In the genomic region with DNA sequence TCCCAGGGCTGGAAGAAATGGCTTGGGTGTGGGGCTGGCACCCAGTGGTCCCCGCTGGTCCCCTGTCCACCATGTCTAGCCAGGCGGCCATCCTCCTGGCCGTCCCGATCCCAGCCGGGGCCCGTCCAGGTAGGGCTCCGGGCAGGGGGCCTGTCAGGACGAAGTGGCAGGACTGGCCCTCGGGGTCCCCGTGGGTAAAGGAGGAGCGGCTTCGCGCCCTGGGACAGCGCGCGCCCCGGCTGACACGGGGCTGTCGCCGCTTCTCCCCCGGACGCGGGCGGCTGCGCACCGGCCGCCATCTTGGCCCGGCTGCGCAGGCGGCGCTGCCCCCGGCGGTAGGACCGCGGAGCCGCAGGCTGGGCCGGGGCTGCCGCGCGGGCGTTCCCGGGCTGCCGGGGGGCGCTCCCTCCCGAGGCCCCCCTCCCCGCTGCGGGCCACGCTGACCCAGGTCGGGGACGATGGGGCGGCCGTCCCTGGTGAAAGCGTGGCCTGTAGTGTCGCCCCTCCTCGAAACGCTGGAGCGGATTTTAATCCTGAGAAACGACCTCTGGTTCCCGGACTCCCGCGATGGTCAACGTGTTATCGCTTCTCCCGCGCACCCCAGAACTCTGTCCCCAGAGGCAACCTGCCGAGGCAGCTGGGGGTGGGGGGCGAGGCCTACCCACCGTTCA, we compare ENCODE assay signal across 8 cellular contexts.
DNase-seq lines count a peak whose midpoint lies in the region; ATAC-seq and TF ChIP-seq lines count a peak whose summit lies in the region.

No MANE protein-coding gene starts in this region.

- H3K9me3 ChIP-seq in left ventricle myocardium inferior (replicated peaks) (no peaks in the 10 kb centered on the region), psoas muscle (no peaks in the 10 kb centered on the region)

- peak overlapping the region; percentile 81 for H3K27ac ChIP-seq in left ventricle myocardium inferior (replicated peaks)
- peak overlapping the region; percentile 78 for H3K27ac ChIP-seq in psoas muscle

- peak; percentile 60 to 74 (median 68) for ATAC-seq in psoas muscle
- no peak for ATAC-seq in GM21390 (IDR thresholded peaks at IDR 0.05; ENCODE audit: unreplicated experiment)
- ATAC-seq in GM21723 (IDR thresholded peaks at IDR 0.05; ENCODE audit: unreplicated experiment): no peak

- intact Hi-C loops in left ventricle myocardium inferior (cut with micrococcal nuclease) (no loop called here), psoas muscle (cut with DNase I) (loop anchor here (5.0 to 10.0 kb wide), 3 partner anchors 143 to 346 kb away; no protein-coding TSS in a partner anchor)

- peak overlapping the region; percentile 63 for H3K27ac Mint-ChIP-seq in HFFc6
- no peak overlapping the region for H3K27ac Mint-ChIP-seq in activated naive CD4-positive, alpha-beta T cell treated with anti-CD3 and anti-CD28 coated beads, Interleukin-2, amount 10 ng/mL, durations not matched to agents 7 days and 5 days

- peaks cover 4% of the 10 kb centered on the region for H3K27me3 Mint-ChIP-seq in HFFc6 (ENCODE audit: insufficient read depth)
- peaks cover 19% of the 10 kb centered on the region for H3K27me3 Mint-ChIP-seq in activated naive CD4-positive, alpha-beta T cell treated with anti-CD3 and anti-CD28 coated beads, Interleukin-2, amount 10 ng/mL, durations not matched to agents 7 days and 5 days

- CTCF ChIA-PET in activated naive CD4-positive, alpha-beta T cell treated with anti-CD3 and anti-CD28 coated beads, Interleukin-2, amount 10 ng/mL, durations not matched to agents 7 days and 5 days (lab: Charles Lee): interaction anchor here (1.3 kb wide), 1 partner anchor 9 kb away, joined by 4 read pairs; no protein-coding TSS in a partner anchor

- H3K4me1 Mint-ChIP-seq in HFFc6 (ENCODE audit: low read depth): peaks cover 4% of the 10 kb centered on the region; the same call in 1 of the 2 replicates
- peaks cover 22% of the 10 kb centered on the region for H3K4me1 Mint-ChIP-seq in activated naive CD4-positive, alpha-beta T cell treated with anti-CD3 and anti-CD28 coated beads, Interleukin-2, amount 10 ng/mL, durations not matched to agents 7 days and 5 days

- 2 to 5% (median 4%) methylated on average over 25 to 65 of the region's 68 CpGs for WGBS in psoas muscle, 3 donors

- peak overlapping the region; percentile 77 for H3K4me3 Mint-ChIP-seq in HFFc6
- H3K4me3 Mint-ChIP-seq in activated naive CD4-positive, alpha-beta T cell treated with anti-CD3 and anti-CD28 coated beads, Interleukin-2, amount 10 ng/mL, durations not matched to agents 7 days and 5 days: peak overlapping the region; percentile 71

- peak; percentile 4 for DNase-seq in COR-L47 (lab: John Stamatoyannopoulos, UW)
- DNase-seq in HFFc6: no peak
- peak; percentile 39 for DNase-seq in activated naive CD4-positive, alpha-beta T cell treated with anti-CD3 and anti-CD28 coated beads, Interleukin-2, amount 10 ng/mL, durations not matched to agents 7 days and 5 days
- DNase-seq in left ventricle myocardium inferior: no peak
- peak in 1 of 2 donors; percentile 64 for DNase-seq in psoas muscle
- DNase-seq in DMS153 treated with DMSO at 0.1 percent for 48 hours (lab: John Stamatoyannopoulos, UW; ENCODE audit: unreplicated experiment): no peak

- H3K9me3 Mint-ChIP-seq in HFFc6: no peaks in the 10 kb centered on the region
- no peaks in the 10 kb centered on the region for H3K9me3 Mint-ChIP-seq in activated naive CD4-positive, alpha-beta T cell treated with anti-CD3 and anti-CD28 coated beads, Interleukin-2, amount 10 ng/mL, durations not matched to agents 7 days and 5 days

- H3K4me3 ChIP-seq in left ventricle myocardium inferior (peak overlapping the region; percentile 65), psoas muscle (peak overlapping the region; percentile 69)

- TF ChIP-seq CTCF in HFFc6 (IDR thresholded peaks at IDR 0.05) (peak; percentile 44), left ventricle myocardium inferior (IDR thresholded peaks at IDR 0.05; ENCODE audit: borderline replicate concordance) (peak; percentile 64), psoas muscle (IDR thresholded peaks at IDR 0.05) (peak; percentile 59)

- no peaks in the 10 kb centered on the region for H3K36me3 ChIP-seq in left ventricle myocardium inferior
- no peaks in the 10 kb centered on the region for H3K36me3 ChIP-seq in psoas muscle (ENCODE audit: insufficient read depth in 1 of 2, low read depth in 1 of 2)

- H3K27me3 ChIP-seq in left ventricle myocardium inferior (ENCODE audit: low read depth) (no peaks in the 10 kb centered on the region), psoas muscle (ENCODE audit: insufficient read depth in 3 of 3, low read length in 2 of 3) (peaks cover 0 to 78% (median 0%) of the 10 kb centered on the region in 3 donors)

- no peaks in the 10 kb centered on the region for H3K36me3 Mint-ChIP-seq in HFFc6 (ENCODE audit: low read depth)
- H3K36me3 Mint-ChIP-seq in activated naive CD4-positive, alpha-beta T cell treated with anti-CD3 and anti-CD28 coated beads, Interleukin-2, amount 10 ng/mL, durations not matched to agents 7 days and 5 days: no peaks in the 10 kb centered on the region

- H3K4me1 ChIP-seq in left ventricle myocardium inferior (peaks cover 8% of the 10 kb centered on the region), psoas muscle (peaks cover 5% of the 10 kb centered on the region)

Comparison
In these comparisons a context has a peak if more than half of its experiments do, and no peak if none do; other contexts are left out.
1. DNase-seq: peak in COR-L47 (single experiment) and activated naive CD4-positive, alpha-beta T cell treated with anti-CD3 and anti-CD28 coated beads, Interleukin-2, amount 10 ng/mL, durations not matched to agents 7 days and 5 days (single experiment); none in HFFc6 (single experiment), left ventricle myocardium inferior (single experiment) and DMS153 treated with DMSO at 0.1 percent for 48 hours (single experiment).
2. ATAC-seq: peak in psoas muscle (4 of 4); none in GM21390 (single experiment) and GM21723 (single experiment).
3. Peak in every context shown above with its lines, with median percentiles within 50 percentile points of each other: CTCF ChIP-seq.